Comparison of ENCODE assay signal across 1 cellular context in the genomic region with DNA sequence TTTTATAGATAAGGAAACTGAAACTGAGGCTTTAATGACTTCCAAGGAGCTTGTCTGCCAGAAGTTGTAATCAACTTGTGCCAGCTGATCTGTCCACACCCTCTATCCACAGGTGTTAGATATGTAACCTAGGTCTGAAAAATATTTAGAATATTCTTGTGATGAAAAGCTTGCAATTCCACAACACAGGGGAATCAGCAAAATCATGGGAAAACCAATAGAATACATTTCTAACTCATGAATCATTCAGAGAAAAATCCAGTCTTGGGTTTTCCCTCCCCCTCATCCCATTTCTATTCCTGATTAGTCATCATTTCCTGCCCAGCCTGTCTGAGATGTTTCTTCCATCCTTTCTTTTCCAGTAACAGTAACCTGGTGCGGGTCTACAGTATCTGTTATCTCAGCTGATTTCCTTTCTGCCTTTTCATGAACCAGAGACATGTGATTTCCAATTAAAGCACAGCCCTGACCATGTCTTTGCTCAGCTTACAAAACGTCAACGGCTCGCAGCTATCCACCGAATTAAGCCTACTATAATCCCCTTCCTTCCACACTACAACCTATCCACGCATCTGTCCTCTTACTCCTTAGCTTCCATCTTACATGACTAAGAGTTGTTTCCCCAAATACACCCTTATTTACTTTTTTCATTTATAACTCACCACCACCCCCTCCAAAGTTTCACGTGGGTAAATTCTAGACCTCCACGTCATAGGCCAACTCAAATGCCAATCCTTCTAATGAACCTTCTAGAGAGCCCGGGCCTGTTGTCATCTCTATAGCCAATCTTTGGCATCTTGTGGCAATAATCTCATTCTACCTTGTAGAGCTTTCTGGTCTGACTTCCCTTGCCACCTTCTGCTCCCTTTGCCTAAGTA.
TF ChIP-seq lines count a peak whose summit lies in the region.

No MANE protein-coding gene starts in this region.

TF ChIP-seq in HEK293, 187 proteins besides CTCF, POLR2A, EP300 and RAD21 (continued from another document):
- TF ChIP-seq ZNF10 (tag by site-specific recombination; IDR thresholded peaks at IDR 0.05) (no peak), ZNF558 (tag by site-specific recombination; IDR thresholded peaks at IDR 0.05) (peak; percentile 42; the same call in 1 of the 2 replicates), ZBTB21 (tag by site-specific recombination; IDR thresholded peaks at IDR 0.05) (peak; percentile 9; the same call in 1 of the 2 replicates)
- TF ChIP-seq, protein P1, sequence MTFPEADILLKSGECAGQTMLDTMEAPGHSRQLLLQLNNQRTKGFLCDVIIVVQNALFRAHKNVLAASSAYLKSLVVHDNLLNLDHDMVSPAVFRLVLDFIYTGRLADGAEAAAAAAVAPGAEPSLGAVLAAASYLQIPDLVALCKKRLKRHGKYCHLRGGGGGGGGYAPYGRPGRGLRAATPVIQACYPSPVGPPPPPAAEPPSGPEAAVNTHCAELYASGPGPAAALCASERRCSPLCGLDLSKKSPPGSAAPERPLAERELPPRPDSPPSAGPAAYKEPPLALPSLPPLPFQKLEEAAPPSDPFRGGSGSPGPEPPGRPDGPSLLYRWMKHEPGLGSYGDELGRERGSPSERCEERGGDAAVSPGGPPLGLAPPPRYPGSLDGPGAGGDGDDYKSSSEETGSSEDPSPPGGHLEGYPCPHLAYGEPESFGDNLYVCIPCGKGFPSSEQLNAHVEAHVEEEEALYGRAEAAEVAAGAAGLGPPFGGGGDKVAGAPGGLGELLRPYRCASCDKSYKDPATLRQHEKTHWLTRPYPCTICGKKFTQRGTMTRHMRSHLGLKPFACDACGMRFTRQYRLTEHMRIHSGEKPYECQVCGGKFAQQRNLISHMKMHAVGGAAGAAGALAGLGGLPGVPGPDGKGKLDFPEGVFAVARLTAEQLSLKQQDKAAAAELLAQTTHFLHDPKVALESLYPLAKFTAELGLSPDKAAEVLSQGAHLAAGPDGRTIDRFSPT (tag by site-specific recombination; IDR thresholded peaks at IDR 0.05), result peak; percentile 47; the same call in 1 of the 2 replicates
TF ChIP-seq in HEK293: peak in this region for 18.
